In the genomic region with DNA sequence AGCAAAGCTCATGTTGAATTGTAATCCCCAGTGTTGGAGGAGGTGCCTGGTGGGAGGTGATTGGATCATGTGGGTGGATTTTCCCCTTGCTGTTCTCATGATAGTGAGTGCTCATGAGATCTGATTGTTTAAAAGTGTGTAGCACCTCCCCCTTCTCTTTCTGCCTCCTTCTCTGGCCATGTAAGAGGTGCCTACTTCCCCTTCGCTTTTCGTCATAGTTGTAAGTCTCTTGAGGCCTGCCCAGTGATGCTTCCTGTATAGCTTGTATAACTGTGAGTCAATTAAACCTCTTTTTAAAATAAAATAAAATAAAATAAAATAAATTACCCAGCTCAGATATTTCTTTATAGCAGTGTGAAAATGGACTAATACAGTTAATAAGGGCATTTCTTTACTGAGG, we compare ENCODE assay signal across 25 cellular contexts.
DNase-seq lines count a peak whose midpoint lies in the region; ATAC-seq and TF ChIP-seq lines count a peak whose summit lies in the region.
"Had no signal": no experiment of that assay in that cellular context is flagged by ENCODE, and none has a peak within 500 bp of the region (broad histone marks: within the 10 kb centered on the region; RNA-seq: fewer than 3 reads in every experiment).

No MANE protein-coding gene starts in this region.

- H3K27ac Mint-ChIP-seq in activated T-helper 2 cell treated with anti-CD3 and anti-CD28 coated beads, Interferon-gamma antibody, Interleukin-2, Interleukin-4, amounts not matched to agents 10 μg/mL and 5 μg/mL and 100 μg/mL, durations not matched to agents 14 hours and 24 hours and 36 hours: peak overlapping the region; percentile 31
- H3K27ac Mint-ChIP-seq: B cell; T-helper 1 cell treated with Interleukin-12 subunit alpha and Interleukin-12 subunit beta and Interleukin-4 antibody, amounts not matched to agents 30 μg/mL and 1 μg/mL, for 36 hours had no signal

- ATAC-seq in HG03139 (IDR thresholded peaks at IDR 0.05; ENCODE audit: unreplicated experiment) (no peak), right cardiac atrium (no peak), GM19397 (IDR thresholded peaks at IDR 0.05; ENCODE audit: unreplicated experiment) (no peak)
- ATAC-seq: HCT116 had no signal

- H3K4me3 ChIP-seq in BLaER1 treated with 17β-estradiol and CSF1 and Interleukin-3, amounts not matched to agents 10 nM and 100 nM: no peak overlapping the region
- H3K4me3 ChIP-seq in HL-60 (replicated peaks; ENCODE audit: insufficient read depth, low read length) (no peak overlapping the region), OCI-LY3 (ENCODE audit: low read length) (no peak overlapping the region), right cardiac atrium (ENCODE audit: low read length) (no peak overlapping the region)
- H3K4me3 ChIP-seq: GM23248, PC-9 had no signal

- H3K4me1 Mint-ChIP-seq in activated T-helper 2 cell treated with anti-CD3 and anti-CD28 coated beads, Interferon-gamma antibody, Interleukin-2, Interleukin-4, amounts not matched to agents 10 μg/mL and 5 μg/mL and 100 μg/mL, durations not matched to agents 14 hours and 24 hours and 36 hours (ENCODE audit: low read depth): no peaks in the 10 kb centered on the region
- H3K4me1 Mint-ChIP-seq: B cell had no signal

- H3K79me2 ChIP-seq in OCI-LY3 (ENCODE audit: low read length): no peaks in the 10 kb centered on the region

- no peak overlapping the region for H3K4me3 Mint-ChIP-seq in activated T-helper 2 cell treated with anti-CD3 and anti-CD28 coated beads, Interferon-gamma antibody, Interleukin-2, Interleukin-4, amounts not matched to agents 10 μg/mL and 5 μg/mL and 100 μg/mL, durations not matched to agents 14 hours and 24 hours and 36 hours (ENCODE audit: low read depth)
- H3K4me3 Mint-ChIP-seq: B cell; T-helper 1 cell treated with Interleukin-12 subunit alpha and Interleukin-12 subunit beta and Interleukin-4 antibody, amounts not matched to agents 30 μg/mL and 1 μg/mL, for 36 hours had no signal

- H3K4me2 ChIP-seq in BLaER1 treated with 17β-estradiol and CSF1 and Interleukin-3, amounts not matched to agents 10 nM and 100 nM: peak overlapping the region in 7 of 11 experiments; percentile 2 to 39 (median 9); a peak in 8 of 22 replicates
- H3K4me2 ChIP-seq in OCI-LY3 (ENCODE audit: low read length): no peak overlapping the region
- H3K4me2 ChIP-seq: PC-9, SK-N-SH had no signal

- DNase-seq in HL-60 (ENCODE audit: low read depth in 1 of 2, low spot score in 1 of 2): peak; percentile 34 to 61
- DNase-seq in activated T-helper 2 cell treated with anti-CD3 and anti-CD28 coated beads, Interferon-gamma antibody, Interleukin-2, Interleukin-4, amounts not matched to agents 10 μg/mL and 5 μg/mL and 100 μg/mL, durations not matched to agents 14 hours and 24 hours and 36 hours (ENCODE audit: low spot score): no peak
- DNase-seq in right cardiac atrium: no peak
- no peak for DNase-seq in AG20443 (ENCODE audit: low spot score)
- DNase-seq: EL, GF-D8, GM23248, Karpas-422, NCI-H1105, NCI-H146, NCI-H2029 treated with DMSO at 0.1 percent for 48 hours, NCI-H226, NCI-H510A treated with DMSO at 0.1 percent for 48 hours, NCI-H748 treated with DMSO at 0.1 percent for 48 hours, PC-9, RPMI8226, SHP77, SK-N-SH had no signal

- H3K27ac ChIP-seq in BLaER1 treated with 17β-estradiol and CSF1 and Interleukin-3, amounts not matched to agents 10 nM and 100 nM: peak overlapping the region in 6 of 11 experiments; percentile 24 to 52 (median 40); a peak in 9 of 22 replicates
- H3K27ac ChIP-seq in HL-60 (replicated peaks) (no peak overlapping the region), OCI-LY3 (ENCODE audit: low read length) (no peak overlapping the region), right cardiac atrium (ENCODE audit: low read length) (no peak overlapping the region)
- H3K27ac ChIP-seq: GM23248, PC-9 had no signal

- no peaks in the 10 kb centered on the region for H3K27me3 ChIP-seq in BLaER1 treated with 17β-estradiol and CSF1 and Interleukin-3, amounts not matched to agents 10 nM and 100 nM
- H3K27me3 ChIP-seq in HL-60 (ENCODE audit: insufficient read depth, poor library complexity, severe bottlenecking): no peaks in the 10 kb centered on the region
- no peaks in the 10 kb centered on the region for H3K27me3 ChIP-seq in OCI-LY3 (ENCODE audit: low read depth, low read length)
- no peaks in the 10 kb centered on the region for H3K27me3 ChIP-seq in right cardiac atrium (ENCODE audit: control insufficient read depth, insufficient read depth)

- no peaks in the 10 kb centered on the region for H3K36me3 ChIP-seq in BLaER1 treated with 17β-estradiol and CSF1 and Interleukin-3, amounts not matched to agents 10 nM and 100 nM
- H3K36me3 ChIP-seq in OCI-LY3 (replicated peaks; ENCODE audit: low read depth, low read length): no peaks in the 10 kb centered on the region

- H3K27me3 Mint-ChIP-seq in activated T-helper 2 cell treated with anti-CD3 and anti-CD28 coated beads, Interferon-gamma antibody, Interleukin-2, Interleukin-4, amounts not matched to agents 10 μg/mL and 5 μg/mL and 100 μg/mL, durations not matched to agents 14 hours and 24 hours and 36 hours (ENCODE audit: low read depth): no peaks in the 10 kb centered on the region
- H3K27me3 Mint-ChIP-seq: B cell had no signal

- H3K9me3 Mint-ChIP-seq in activated T-helper 2 cell treated with anti-CD3 and anti-CD28 coated beads, Interferon-gamma antibody, Interleukin-2, Interleukin-4, amounts not matched to agents 10 μg/mL and 5 μg/mL and 100 μg/mL, durations not matched to agents 14 hours and 24 hours and 36 hours: peaks cover 33% of the 10 kb centered on the region

- no peak for TF ChIP-seq CTCF in HL-60 (IDR thresholded peaks at IDR 0.05; ENCODE audit: insufficient read depth, low read length)
- TF ChIP-seq CTCF in OCI-LY3 (IDR thresholded peaks at IDR 0.05; ENCODE audit: low read depth, low read length): no peak

- no peaks in the 10 kb centered on the region for H4K20me1 ChIP-seq in BLaER1 treated with 17β-estradiol and CSF1 and Interleukin-3, amounts not matched to agents 10 nM and 100 nM
- H4K20me1 ChIP-seq in OCI-LY3 (ENCODE audit: insufficient read depth, low read length): no peaks in the 10 kb centered on the region

- intact Hi-C loops in activated T-helper 2 cell treated with anti-CD3 and anti-CD28 coated beads, Interferon-gamma antibody, Interleukin-2, Interleukin-4, amounts not matched to agents 10 μg/mL and 5 μg/mL and 100 μg/mL, durations not matched to agents 14 hours and 24 hours and 36 hours (cut with micrococcal nuclease): no loop called here
- intact Hi-C loops in right cardiac atrium (cut with DNase I): no loop called here

- H2AFZ ChIP-seq in OCI-LY3 (ENCODE audit: low read depth, low read length): peak overlapping the region; percentile 1; the same call in 1 of the 2 replicates
- H2AFZ ChIP-seq: GM23248, PC-9 had no signal

- WGBS in right cardiac atrium: 78% methylated on average over 2 of the region's 2 CpGs

- peaks cover 0 to 9% (median 6%) of the 10 kb centered on the region in 10 experiments; a peak in 6 of 20 replicates for H3K4me1 ChIP-seq in BLaER1 treated with 17β-estradiol and CSF1 and Interleukin-3, amounts not matched to agents 10 nM and 100 nM
- H3K4me1 ChIP-seq in OCI-LY3 (ENCODE audit: low read length): peaks cover 2% of the 10 kb centered on the region; the same call in 1 of the 2 replicates
- H3K4me1 ChIP-seq in right cardiac atrium (ENCODE audit: control insufficient read depth, insufficient read depth, low read length): no peaks in the 10 kb centered on the region

- H3K36me3 Mint-ChIP-seq in activated T-helper 2 cell treated with anti-CD3 and anti-CD28 coated beads, Interferon-gamma antibody, Interleukin-2, Interleukin-4, amounts not matched to agents 10 μg/mL and 5 μg/mL and 100 μg/mL, durations not matched to agents 14 hours and 24 hours and 36 hours (ENCODE audit: low read depth): no peaks in the 10 kb centered on the region

- H3K9ac ChIP-seq in BLaER1 treated with 17β-estradiol and CSF1 and Interleukin-3, amounts not matched to agents 10 nM and 100 nM: no peak overlapping the region
- no peak overlapping the region for H3K9ac ChIP-seq in OCI-LY3 (ENCODE audit: low read length)
- H3K9ac ChIP-seq: GM23248, SK-N-SH had no signal

- H3K9me3 ChIP-seq in BLaER1 treated with 17β-estradiol and CSF1 and Interleukin-3, amounts not matched to agents 10 nM and 100 nM (replicated peaks in 1 of 11): peaks cover 0 to 22% (median 6%) of the 10 kb centered on the region in 11 experiments; a peak in 12 of 22 replicates
- H3K9me3 ChIP-seq in OCI-LY3 (ENCODE audit: insufficient read depth, low read length) (no peaks in the 10 kb centered on the region), right cardiac atrium (ENCODE audit: control insufficient read depth, low read length) (no peaks in the 10 kb centered on the region)
- H3K9me3 ChIP-seq: SK-N-SH had no signal

Comparison
In these comparisons a context has a peak if more than half of its experiments do, and no peak if none do; other contexts are left out.
1. H3K27ac ChIP-seq: peak in BLaER1 treated with 17β-estradiol and CSF1 and Interleukin-3, amounts not matched to agents 10 nM and 100 nM (6 of 11); none in HL-60 (single experiment), OCI-LY3 (single experiment) and right cardiac atrium (single experiment).
2. DNase-seq: peak in HL-60 (2 of 2); none in activated T-helper 2 cell treated with anti-CD3 and anti-CD28 coated beads, Interferon-gamma antibody, Interleukin-2, Interleukin-4, amounts not matched to agents 10 μg/mL and 5 μg/mL and 100 μg/mL, durations not matched to agents 14 hours and 24 hours and 36 hours (single experiment), right cardiac atrium (0 of 3) and AG20443 (single experiment).